Comparison of ENCODE assay signal across 1 cellular context in genomic region chr6:12343122-12343439, GRCh38.
TF ChIP-seq lines count a peak whose summit lies in the region.

No MANE protein-coding gene starts in this region.

TF ChIP-seq in HepG2, 621 proteins besides CTCF, POLR2A, EP300 and RAD21:
- no peak for TF ChIP-seq KLF11 (CRISPR knock-in tag; IDR thresholded peaks at IDR 0.05)
- no peak for TF ChIP-seq ZMYM3 (CRISPR knock-in tag; IDR thresholded peaks at IDR 0.05)
- no peak for TF ChIP-seq ZNF264 (CRISPR knock-in tag; IDR thresholded peaks at IDR 0.05)
- TF ChIP-seq ZNF543 (CRISPR knock-in tag; IDR thresholded peaks at IDR 0.05): no peak
- TF ChIP-seq ATF3 (CRISPR knock-in tag; IDR thresholded peaks at IDR 0.05): no peak
- TF ChIP-seq ZNF20 (CRISPR knock-in tag; IDR thresholded peaks at IDR 0.05): no peak
- TF ChIP-seq ZNF891 (CRISPR knock-in tag; IDR thresholded peaks at IDR 0.05): no peak
- TF ChIP-seq KLF12 (CRISPR knock-in tag; IDR thresholded peaks at IDR 0.05; ENCODE audit: borderline replicate concordance): no peak
- no peak for TF ChIP-seq ZBTB40 (IDR thresholded peaks at IDR 0.05)
- TF ChIP-seq ZBTB40 (CRISPR knock-in tag; IDR thresholded peaks at IDR 0.05): no peak
- no peak for TF ChIP-seq ZNF883 (CRISPR knock-in tag; IDR thresholded peaks at IDR 0.05; ENCODE audit: not compliant biosample characterization)
- TF ChIP-seq ZFP62 (CRISPR knock-in tag; IDR thresholded peaks at IDR 0.05): no peak
- TF ChIP-seq ZSCAN21 (CRISPR knock-in tag; IDR thresholded peaks at IDR 0.05; ENCODE audit: borderline replicate concordance): no peak
- TF ChIP-seq ZNF205 (CRISPR knock-in tag; IDR thresholded peaks at IDR 0.05): no peak
- no peak for TF ChIP-seq MAFG (CRISPR knock-in tag; IDR thresholded peaks at IDR 0.05)
- TF ChIP-seq MATR3 (CRISPR knock-in tag; IDR thresholded peaks at IDR 0.05): no peak
- no peak for TF ChIP-seq ZNF142 (CRISPR knock-in tag; IDR thresholded peaks at IDR 0.05)
